8 cellular contexts compared by ENCODE assay signal in the genomic region with DNA sequence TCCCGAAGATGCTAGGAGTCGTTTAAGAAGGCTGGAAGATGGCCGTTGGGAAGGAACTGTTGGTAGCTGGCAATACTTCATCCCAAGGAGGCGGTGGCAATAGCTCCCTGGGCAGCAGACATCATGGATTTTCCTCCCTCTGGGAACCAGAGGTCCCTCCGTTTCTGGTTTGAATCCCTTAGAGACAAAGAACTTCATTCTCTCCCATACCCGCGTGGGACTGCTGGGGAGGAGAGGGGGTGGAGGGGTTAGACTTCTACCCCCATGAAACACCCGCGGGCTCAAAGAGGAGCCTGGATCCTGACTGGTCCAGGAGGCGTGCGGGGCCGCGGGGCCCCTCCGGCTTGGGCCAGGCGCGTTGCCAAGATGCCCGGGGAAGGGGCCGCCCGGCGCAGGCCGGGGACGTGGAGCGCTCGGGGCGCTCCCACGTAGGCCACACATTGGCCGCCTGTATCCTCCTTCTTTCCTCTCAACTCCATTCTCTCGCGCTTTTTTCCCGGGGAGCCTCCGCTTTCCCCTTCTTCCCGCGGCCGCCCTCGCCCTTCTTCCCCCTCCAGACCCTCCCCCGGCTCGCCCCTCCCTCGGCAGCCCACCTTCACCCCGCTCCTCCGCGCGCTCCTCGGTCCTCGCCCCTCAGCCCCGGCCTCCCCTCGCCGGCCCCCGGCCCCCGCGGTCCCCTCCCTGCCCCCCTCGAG. TPM values are rescaled to one million over a fixed set of nuclear protein-coding genes. Genes with fewer than 3 reads are reported as not detected.
DNase-seq lines count a peak whose midpoint lies in the region; ATAC-seq and TF ChIP-seq lines count a peak whose summit lies in the region.

No MANE protein-coding gene starts in this region.

- H4K91ac ChIP-seq in IMR-90 (ENCODE audit: insufficient read depth, low read depth, low read length): peak overlapping the region; percentile 97

- peaks cover 3% of the 10 kb centered on the region for H3K9me1 ChIP-seq in IMR-90 (ENCODE audit: insufficient read depth, low read length)

- in situ Hi-C loops in IMR-90 (cut with MboI; ENCODE audit: low sequenced_read_pairs): no loop called here

- peak overlapping the region; percentile 100 for H3K14ac ChIP-seq in IMR-90 (replicated peaks; ENCODE audit: low read depth, low read length)

- TF ChIP-seq CTCF in IMR-90 (conservative IDR thresholded peaks at IDR 0.05; ENCODE audit: low read depth, low read length) (no peak), WERI-Rb-1 (IDR thresholded peaks at IDR 0.05; ENCODE audit: low read depth, low read length) (no peak), epithelial cell of proximal tubule (conservative IDR thresholded peaks at IDR 0.05; ENCODE audit: low read depth, low read length) (no peak)

- H2AK9ac ChIP-seq in IMR-90 (replicated peaks; ENCODE audit: low read depth, low read length, poor library complexity): peak overlapping the region; percentile 99

- peak overlapping the region; percentile 100 for H3K4ac ChIP-seq in IMR-90 (ENCODE audit: low read depth, low read length)

- H2AFZ ChIP-seq in IMR-90 (replicated peaks; ENCODE audit: low read length, poor library complexity): peak overlapping the region; percentile 88

- dilution Hi-C loops in IMR-90 (cut with HindIII; ENCODE audit: low sequenced_read_pairs, unreplicated experiment): no loop called here

- BruUV-seq in IMR-90 (replicated peaks; lab: Mats Ljungman, UMichigan): no TSS peak

- peak overlapping the region; percentile 98 for H3K56ac ChIP-seq in IMR-90 (ENCODE audit: extremely low read depth, insufficient read depth, low read length)

- peak overlapping the region; percentile 74 for H4K5ac ChIP-seq in IMR-90 (ENCODE audit: low read depth, low read length)

- H3K9me3 ChIP-seq in IMR-90 (ENCODE audit: control insufficient read depth, insufficient read depth, low read length): no peaks in the 10 kb centered on the region
- H3K9me3 ChIP-seq in WERI-Rb-1 (ENCODE audit: severe bottlenecking): no peaks in the 10 kb centered on the region
- no peaks in the 10 kb centered on the region for H3K9me3 ChIP-seq in muscle layer of colon (ENCODE audit: low read length)

- peak overlapping the region; percentile 87 for H2AK5ac ChIP-seq in IMR-90 (ENCODE audit: low read depth, low read length)

- peaks cover 10 to 41% of the 10 kb centered on the region in 2 experiments for H3K79me1 ChIP-seq in IMR-90 (ENCODE audit: low read depth in 1 of 2, low read length in 2 of 2)

- H3K4me3 ChIP-seq in IMR-90 (ENCODE audit: insufficient read depth, low read depth, low read length) (peak overlapping the region; percentile 93), WERI-Rb-1 (ENCODE audit: low read depth, low read length) (peak overlapping the region; percentile 95), epithelial cell of proximal tubule (ENCODE audit: low read depth, low read length) (peak overlapping the region; percentile 74), muscle layer of colon (ENCODE audit: low read depth in 1 of 2, low read length in 2 of 2) (peak overlapping the region; percentile 66 to 87), urinary bladder (ENCODE audit: low read depth, low read length) (peak overlapping the region; percentile 98)

- POLR2A ChIA-PET in IMR-90 (lab: Charles Lee; ENCODE audit: unreplicated experiment): interaction anchor here (1.6 kb wide), 1 partner anchor 18 kb away, joined by 5 read pairs; no protein-coding TSS in a partner anchor

- no peak for DNase-seq in activated CD4-positive, CD25-positive, alpha-beta regulatory T cell (lab: John Stamatoyannopoulos, UW)
- DNase-seq in IMR-90 (peak; percentile 49), WERI-Rb-1 (peak; percentile 59), epithelial cell of proximal tubule (ENCODE audit: low read depth) (no peak)

- ATAC-seq in activated CD4-positive, CD25-positive, alpha-beta regulatory T cell treated with anti-CD3 and anti-CD28 coated beads, Interleukin-2, amount 50 U/mL, for 24 hours: peak; percentile 21 to 22
- ATAC-seq in IMR-90 (ENCODE audit: low read depth) (peak; percentile 46), HG03442 (IDR thresholded peaks at IDR 0.05; ENCODE audit: unreplicated experiment) (no peak)

- H3K18ac ChIP-seq in IMR-90 (ENCODE audit: low read depth, low read length): peak overlapping the region; percentile 83

- TF ChIP-seq RAD21 in IMR-90 (IDR thresholded peaks at IDR 0.05; ENCODE audit: low read length): no peak

- H2BK20ac ChIP-seq in IMR-90 (ENCODE audit: low read depth, low read length): peak overlapping the region; percentile 80

- peak overlapping the region; percentile 75 for H3K9ac ChIP-seq in IMR-90 (ENCODE audit: low read depth, low read length)
- H3K9ac ChIP-seq in muscle layer of colon (ENCODE audit: low read length): peak overlapping the region; percentile 93

- peak overlapping the region; percentile 60 for H2BK120ac ChIP-seq in IMR-90 (ENCODE audit: low read depth, low read length)

- CTCF ChIA-PET in IMR-90 (lab: Yijun Ruan, JAX): interaction anchor here (0.6 to 1.0 kb wide), 2 partner anchors 9 to 61 kb away, joined by 4 to 7 read pairs; no protein-coding TSS in a partner anchor

- H3K27ac ChIP-seq in IMR-90 (ENCODE audit: insufficient read depth, low read length): peak overlapping the region; percentile 74
- H3K27ac ChIP-seq in WERI-Rb-1: peak overlapping the region; percentile 99
- H3K27ac ChIP-seq in muscle layer of colon (ENCODE audit: low read depth, low read length): peak overlapping the region; percentile 99
- peak overlapping the region; percentile 93 for H3K27ac ChIP-seq in urinary bladder (ENCODE audit: low read depth)

- H3K4me1 ChIP-seq in IMR-90 (ENCODE audit: control insufficient read depth, insufficient read depth, low read length) (peaks cover 4% of the 10 kb centered on the region), muscle layer of colon (ENCODE audit: insufficient read depth, low read length) (peaks cover 30% of the 10 kb centered on the region), urinary bladder (ENCODE audit: insufficient read depth) (no peaks in the 10 kb centered on the region)

- peak overlapping the region; percentile 88 to 99 for H4K8ac ChIP-seq in IMR-90 (ENCODE audit: low read depth in 2 of 2, low read length in 2 of 2)

- H3K36me3 ChIP-seq in IMR-90 (ENCODE audit: control insufficient read depth, insufficient read depth, low read length): peaks cover 8% of the 10 kb centered on the region
- peaks cover 41% of the 10 kb centered on the region for H3K36me3 ChIP-seq in WERI-Rb-1
- H3K36me3 ChIP-seq in muscle layer of colon (ENCODE audit: insufficient read depth, low read length): peaks cover 7% of the 10 kb centered on the region
- H3K36me3 ChIP-seq in urinary bladder (ENCODE audit: insufficient read depth): peaks cover 2% of the 10 kb centered on the region

- peak; percentile 64 for TF ChIP-seq POLR2A in IMR-90 (IDR thresholded peaks at IDR 0.05; ENCODE audit: low read depth, low read length)

- peak overlapping the region; percentile 100 for H3K23ac ChIP-seq in IMR-90 (ENCODE audit: low read depth, low read length)

- H4K20me1 ChIP-seq in IMR-90 (ENCODE audit: insufficient read depth, low read length): peaks cover 32% of the 10 kb centered on the region

- H3K27me3 ChIP-seq in IMR-90 (ENCODE audit: control insufficient read depth, insufficient read depth, low read length): no peaks in the 10 kb centered on the region
- no peaks in the 10 kb centered on the region for H3K27me3 ChIP-seq in WERI-Rb-1 (ENCODE audit: insufficient read depth, low read depth, severe bottlenecking)
- H3K27me3 ChIP-seq in muscle layer of colon (ENCODE audit: control insufficient read depth in 1 of 2, insufficient read depth in 2 of 2, low read length in 2 of 2): no peaks in the 10 kb centered on the region

- peak overlapping the region; percentile 97 for H2BK5ac ChIP-seq in IMR-90 (ENCODE audit: low read depth, low read length, poor library complexity, severe bottlenecking)

- H2BK15ac ChIP-seq in IMR-90 (ENCODE audit: low read depth, low read length): peak overlapping the region; percentile 69; the same call in 2 of the 3 replicates

- intact Hi-C loops in IMR-90 (cut with micrococcal nuclease): no loop called here

- 1% methylated on average over 18 of the region's 51 CpGs; no CpG with 5 or more reads in 1 of the 2 experiments for WGBS in IMR-90 (ENCODE audit: extremely low coverage in 2 of 2, insufficient read length in 1 of 2), 2 experiments
- under 1% methylated on average over 51 of the region's 51 CpGs for WGBS in urinary bladder

- H3K4me2 ChIP-seq in IMR-90 (ENCODE audit: low read depth, low read length): peak overlapping the region; percentile 91

RNA-seq across cellular contexts. Expression of a gene that starts 0.4 kb away (rescaled TPM):
- 28.3 and 29.7 TPM in 2 replicates for total RNA-seq in IMR-90 (2012; rRNA removed)
- polyA plus RNA-seq in IMR-90 (2012; rRNA removed): 38.4 and 48.4 TPM in 2 replicates
- 12.2 and 14.7 TPM in 2 replicates for polyA plus RNA-seq in IMR-90 (2012; cell fraction: cytosol; rRNA removed)
- 45.5 and 129 TPM in 2 replicates for polyA plus RNA-seq in IMR-90 (2012; cell fraction: nucleus; rRNA removed; ENCODE audit: low replicate concordance)
- 44.5 and 59.3 TPM in 2 replicates for total RNA-seq in epithelial cell of proximal tubule
- total RNA-seq in urinary bladder: 81.3 TPM
- 70.9 TPM for polyA plus RNA-seq in urinary bladder

RNA-seq across cellular contexts. Expression of a gene that starts 19.0 kb away (rescaled TPM):
- total RNA-seq in IMR-90 (2012; rRNA removed) (24.4 and 25.1 TPM in 2 replicates), epithelial cell of proximal tubule (40.9 and 58.9 TPM in 2 replicates), urinary bladder (45.4 TPM)
- polyA plus RNA-seq in IMR-90 (2012; rRNA removed) (36.2 and 38.9 TPM in 2 replicates), urinary bladder (64.2 TPM)
- polyA plus RNA-seq in IMR-90 (2012; cell fraction: cytosol; rRNA removed): 15.9 and 19.2 TPM in 2 replicates
- polyA plus RNA-seq in IMR-90 (2012; cell fraction: nucleus; rRNA removed; ENCODE audit: low replicate concordance): 83.7 and 153 TPM in 2 replicates

RNA-seq across cellular contexts. Expression of a gene that starts 20.9 kb away (rescaled TPM):
- total RNA-seq in IMR-90 (2012; rRNA removed) (0.28 and 0.36 TPM in 2 replicates), epithelial cell of proximal tubule (0.40 and 1.2 TPM in 2 replicates), urinary bladder (2.0 TPM)
- polyA plus RNA-seq in IMR-90 (2012; rRNA removed) (4.4 and 7.2 TPM in 2 replicates), urinary bladder (18.1 TPM)
- 4.1 and 8.6 TPM in 2 replicates for polyA plus RNA-seq in IMR-90 (2012; cell fraction: cytosol; rRNA removed)
- 11.1 and 25.2 TPM in 2 replicates for polyA plus RNA-seq in IMR-90 (2012; cell fraction: nucleus; rRNA removed; ENCODE audit: low replicate concordance)

RNA-seq across cellular contexts. Expression of a gene that starts 55.9 kb away (rescaled TPM):
- total RNA-seq in IMR-90 (2012; rRNA removed) (0.28 and 0.54 TPM in 2 replicates), epithelial cell of proximal tubule (2.1 and 2.8 TPM in 2 replicates), urinary bladder (8.0 TPM)
- polyA plus RNA-seq in IMR-90 (2012; rRNA removed) (5.6 and 6.3 TPM in 2 replicates), urinary bladder (10.9 TPM)
- polyA plus RNA-seq in IMR-90 (2012; cell fraction: cytosol; rRNA removed): 2.3 and 2.8 TPM in 2 replicates
- 39.7 and 48.9 TPM in 2 replicates for polyA plus RNA-seq in IMR-90 (2012; cell fraction: nucleus; rRNA removed; ENCODE audit: low replicate concordance)

RNA-seq across cellular contexts. Expression of a gene that starts 58.6 kb away (rescaled TPM):
- total RNA-seq in IMR-90 (2012; rRNA removed) (20.8 and 22.0 TPM in 2 replicates), epithelial cell of proximal tubule (3.8 and 5.4 TPM in 2 replicates), urinary bladder (35.5 TPM)
- polyA plus RNA-seq in IMR-90 (2012; rRNA removed) (21.9 and 23.4 TPM in 2 replicates), urinary bladder (76.3 TPM)
- polyA plus RNA-seq in IMR-90 (2012; cell fraction: cytosol; rRNA removed): 22.4 and 25.8 TPM in 2 replicates
- polyA plus RNA-seq in IMR-90 (2012; cell fraction: nucleus; rRNA removed; ENCODE audit: low replicate concordance): 17.8 and 22.5 TPM in 2 replicates

Comparison
In these comparisons a context has a peak if more than half of its experiments do, and no peak if none do; other contexts are left out.
1. DNase-seq: peak in IMR-90 (single experiment) and WERI-Rb-1 (single experiment); none in activated CD4-positive, CD25-positive, alpha-beta regulatory T cell (0 of 4) and epithelial cell of proximal tubule (single experiment).
2. Peak in every context shown above with its lines, with median percentiles within 50 percentile points of each other: H3K27ac ChIP-seq and H3K4me3 ChIP-seq.